2 cellular contexts compared by ENCODE assay signal in the genomic region with DNA sequence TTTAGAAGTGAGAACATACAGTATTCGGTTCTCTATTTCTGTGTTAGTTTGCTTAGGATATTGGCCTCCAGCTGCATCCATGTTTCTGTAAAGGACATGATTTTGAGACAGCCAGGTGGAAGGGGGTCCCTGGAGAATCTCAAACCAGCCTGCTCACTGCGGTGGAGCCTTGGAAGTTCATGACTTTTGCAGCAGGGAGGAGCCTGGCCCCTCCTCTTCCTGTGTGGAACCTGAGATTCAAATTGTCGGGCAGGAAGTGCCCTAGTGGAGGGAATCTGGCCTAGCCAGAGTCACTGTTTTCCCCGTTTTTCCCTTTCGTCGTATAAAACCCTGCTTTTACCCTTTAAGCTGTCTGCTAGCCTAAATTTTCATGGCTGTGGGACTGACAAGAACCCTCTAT.
TF ChIP-seq lines count a peak whose summit lies in the region.

No MANE protein-coding gene starts in this region.

TF ChIP-seq in HepG2, 621 proteins besides CTCF, POLR2A, EP300 and RAD21:
- TF ChIP-seq GABPA (IDR thresholded peaks at IDR 0.05; ENCODE audit: low read depth, low read length) = no peak
- peak; percentile 52; the same call in 1 of the 2 replicates for TF ChIP-seq GABPA (CRISPR knock-in tag; IDR thresholded peaks at IDR 0.05; ENCODE audit: low read depth)
- TF ChIP-seq TOPORS (CRISPR knock-in tag; IDR thresholded peaks at IDR 0.05) = no peak
- TF ChIP-seq, protein P1, sequence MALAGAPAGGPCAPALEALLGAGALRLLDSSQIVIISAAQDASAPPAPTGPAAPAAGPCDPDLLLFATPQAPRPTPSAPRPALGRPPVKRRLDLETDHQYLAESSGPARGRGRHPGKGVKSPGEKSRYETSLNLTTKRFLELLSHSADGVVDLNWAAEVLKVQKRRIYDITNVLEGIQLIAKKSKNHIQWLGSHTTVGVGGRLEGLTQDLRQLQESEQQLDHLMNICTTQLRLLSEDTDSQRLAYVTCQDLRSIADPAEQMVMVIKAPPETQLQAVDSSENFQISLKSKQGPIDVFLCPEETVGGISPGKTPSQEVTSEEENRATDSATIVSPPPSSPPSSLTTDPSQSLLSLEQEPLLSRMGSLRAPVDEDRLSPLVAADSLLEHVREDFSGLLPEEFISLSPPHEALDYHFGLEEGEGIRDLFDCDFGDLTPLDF (CRISPR knock-in tag; IDR thresholded peaks at IDR 0.05) = no peak
- no peak for TF ChIP-seq ZNF891 (CRISPR knock-in tag; IDR thresholded peaks at IDR 0.05)
- no peak for TF ChIP-seq ZNF382 (CRISPR knock-in tag; IDR thresholded peaks at IDR 0.05; ENCODE audit: borderline replicate concordance)
- TF ChIP-seq SOX6 (IDR thresholded peaks at IDR 0.05) = no peak
- TF ChIP-seq SOX6 (CRISPR knock-in tag; IDR thresholded peaks at IDR 0.05) = no peak

TF ChIP-seq in WTC11, 78 proteins besides CTCF, POLR2A, EP300 and RAD21 (continued from another document):
- TF ChIP-seq IRF2 (CRISPR knock-in tag; IDR thresholded peaks at IDR 0.05; ENCODE audit: borderline replicate concordance, low read depth) (no peak), ZBTB21 (CRISPR knock-in tag; IDR thresholded peaks at IDR 0.05; ENCODE audit: borderline replicate concordance) (no peak), ZNF121 (CRISPR knock-in tag; IDR thresholded peaks at IDR 0.05) (no peak), ELF4 (CRISPR knock-in tag; IDR thresholded peaks at IDR 0.05; ENCODE audit: low read depth) (no peak), ATF2 (CRISPR knock-in tag; IDR thresholded peaks at IDR 0.05; ENCODE audit: borderline replicate concordance, low read depth) (no peak), GTF2I (CRISPR knock-in tag; conservative IDR thresholded peaks at IDR 0.05) (no peak), TP53 (CRISPR knock-in tag; IDR thresholded peaks at IDR 0.05) (no peak), GRHL2 (CRISPR knock-in tag; IDR thresholded peaks at IDR 0.05; ENCODE audit: insufficient replicate concordance, severe bottlenecking) (no peak)
- TF ChIP-seq, protein P2, sequence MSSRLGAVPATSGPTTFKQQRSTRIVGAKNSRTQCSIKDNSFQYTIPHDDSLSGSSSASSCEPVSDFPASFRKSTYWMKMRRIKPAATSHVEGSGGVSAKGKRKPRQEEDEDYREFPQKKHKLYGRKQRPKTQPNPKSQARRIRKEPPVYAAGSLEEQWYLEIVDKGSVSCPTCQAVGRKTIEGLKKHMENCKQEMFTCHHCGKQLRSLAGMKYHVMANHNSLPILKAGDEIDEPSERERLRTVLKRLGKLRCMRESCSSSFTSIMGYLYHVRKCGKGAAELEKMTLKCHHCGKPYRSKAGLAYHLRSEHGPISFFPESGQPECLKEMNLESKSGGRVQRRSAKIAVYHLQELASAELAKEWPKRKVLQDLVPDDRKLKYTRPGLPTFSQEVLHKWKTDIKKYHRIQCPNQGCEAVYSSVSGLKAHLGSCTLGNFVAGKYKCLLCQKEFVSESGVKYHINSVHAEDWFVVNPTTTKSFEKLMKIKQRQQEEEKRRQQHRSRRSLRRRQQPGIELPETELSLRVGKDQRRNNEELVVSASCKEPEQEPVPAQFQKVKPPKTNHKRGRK (CRISPR knock-in tag; IDR thresholded peaks at IDR 0.05; ENCODE audit: borderline replicate concordance) = no peak
- TF ChIP-seq, protein P3, sequence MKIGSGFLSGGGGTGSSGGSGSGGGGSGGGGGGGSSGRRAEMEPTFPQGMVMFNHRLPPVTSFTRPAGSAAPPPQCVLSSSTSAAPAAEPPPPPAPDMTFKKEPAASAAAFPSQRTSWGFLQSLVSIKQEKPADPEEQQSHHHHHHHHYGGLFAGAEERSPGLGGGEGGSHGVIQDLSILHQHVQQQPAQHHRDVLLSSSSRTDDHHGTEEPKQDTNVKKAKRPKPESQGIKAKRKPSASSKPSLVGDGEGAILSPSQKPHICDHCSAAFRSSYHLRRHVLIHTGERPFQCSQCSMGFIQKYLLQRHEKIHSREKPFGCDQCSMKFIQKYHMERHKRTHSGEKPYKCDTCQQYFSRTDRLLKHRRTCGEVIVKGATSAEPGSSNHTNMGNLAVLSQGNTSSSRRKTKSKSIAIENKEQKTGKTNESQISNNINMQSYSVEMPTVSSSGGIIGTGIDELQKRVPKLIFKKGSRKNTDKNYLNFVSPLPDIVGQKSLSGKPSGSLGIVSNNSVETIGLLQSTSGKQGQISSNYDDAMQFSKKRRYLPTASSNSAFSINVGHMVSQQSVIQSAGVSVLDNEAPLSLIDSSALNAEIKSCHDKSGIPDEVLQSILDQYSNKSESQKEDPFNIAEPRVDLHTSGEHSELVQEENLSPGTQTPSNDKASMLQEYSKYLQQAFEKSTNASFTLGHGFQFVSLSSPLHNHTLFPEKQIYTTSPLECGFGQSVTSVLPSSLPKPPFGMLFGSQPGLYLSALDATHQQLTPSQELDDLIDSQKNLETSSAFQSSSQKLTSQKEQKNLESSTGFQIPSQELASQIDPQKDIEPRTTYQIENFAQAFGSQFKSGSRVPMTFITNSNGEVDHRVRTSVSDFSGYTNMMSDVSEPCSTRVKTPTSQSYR (CRISPR knock-in tag; IDR thresholded peaks at IDR 0.05) = no peak
